Comparison of ENCODE assay signal across 1 cellular context in genomic region chr21:45678790-45679189, GRCh38. TPM values are rescaled to one million over a fixed set of nuclear protein-coding genes. Genes with fewer than 3 reads are reported as not detected.
"Had no signal": no experiment of that assay in that cellular context is flagged by ENCODE, and none has a peak within 500 bp of the region (broad histone marks: within the 10 kb centered on the region; RNA-seq: fewer than 3 reads in every experiment).

No MANE protein-coding gene starts in this region.

RNA-seq across cellular contexts. Expression of gene PCBP3, which starts 35.3 kb away (rescaled TPM):
- total RNA-seq: activated B cell treated with CpG ODN at 0.5 μM for 24 hours had no signal
